In the genomic region with DNA sequence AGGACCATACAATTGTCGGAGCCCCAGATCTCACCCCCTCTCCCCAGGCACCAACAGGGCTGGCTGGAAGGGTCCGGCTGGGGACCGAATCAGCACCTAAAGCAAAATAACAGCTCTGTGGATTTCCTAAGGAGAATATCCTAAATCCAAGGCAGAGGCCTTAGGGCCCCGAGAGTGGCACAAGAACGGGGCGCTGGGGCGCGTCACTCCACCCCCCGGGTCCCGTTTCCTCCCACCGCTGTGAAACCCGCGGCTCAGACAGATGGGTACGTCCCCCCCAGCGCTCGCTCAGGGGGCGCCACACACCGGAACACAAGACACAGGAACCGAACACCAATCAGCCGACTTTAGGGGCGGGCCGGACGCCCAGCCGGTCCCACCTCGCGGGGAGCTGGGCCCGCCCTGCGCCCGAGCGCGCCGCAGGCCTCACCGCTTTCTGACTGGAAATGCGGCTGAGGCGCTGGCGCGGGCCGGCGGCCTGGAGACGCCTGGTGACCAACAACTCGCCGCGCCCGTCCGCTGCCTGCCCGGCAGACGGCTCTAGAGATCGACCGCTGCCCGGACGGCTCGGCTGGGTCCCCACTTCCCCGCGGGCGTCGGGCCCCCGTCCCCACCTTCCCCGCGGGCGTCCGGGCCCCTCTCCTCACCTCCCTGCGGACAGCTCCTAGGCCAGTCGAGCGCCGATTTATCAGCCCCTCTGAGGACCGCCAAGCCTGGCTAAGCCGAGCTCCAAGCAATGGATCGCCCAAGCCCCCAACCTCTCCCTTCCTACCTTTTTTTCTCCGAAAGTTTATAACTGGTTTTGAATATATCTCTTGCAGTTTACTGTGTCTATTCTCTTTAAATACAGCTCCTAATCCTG, we compare ENCODE assay signal across 8 cellular contexts. TPM values are rescaled to one million over a fixed set of nuclear protein-coding genes. Genes with fewer than 3 reads are reported as not detected.
DNase-seq lines count a peak whose midpoint lies in the region; ATAC-seq, FAIRE-seq and TF ChIP-seq lines count a peak whose summit lies in the region.

A gene with protein sequence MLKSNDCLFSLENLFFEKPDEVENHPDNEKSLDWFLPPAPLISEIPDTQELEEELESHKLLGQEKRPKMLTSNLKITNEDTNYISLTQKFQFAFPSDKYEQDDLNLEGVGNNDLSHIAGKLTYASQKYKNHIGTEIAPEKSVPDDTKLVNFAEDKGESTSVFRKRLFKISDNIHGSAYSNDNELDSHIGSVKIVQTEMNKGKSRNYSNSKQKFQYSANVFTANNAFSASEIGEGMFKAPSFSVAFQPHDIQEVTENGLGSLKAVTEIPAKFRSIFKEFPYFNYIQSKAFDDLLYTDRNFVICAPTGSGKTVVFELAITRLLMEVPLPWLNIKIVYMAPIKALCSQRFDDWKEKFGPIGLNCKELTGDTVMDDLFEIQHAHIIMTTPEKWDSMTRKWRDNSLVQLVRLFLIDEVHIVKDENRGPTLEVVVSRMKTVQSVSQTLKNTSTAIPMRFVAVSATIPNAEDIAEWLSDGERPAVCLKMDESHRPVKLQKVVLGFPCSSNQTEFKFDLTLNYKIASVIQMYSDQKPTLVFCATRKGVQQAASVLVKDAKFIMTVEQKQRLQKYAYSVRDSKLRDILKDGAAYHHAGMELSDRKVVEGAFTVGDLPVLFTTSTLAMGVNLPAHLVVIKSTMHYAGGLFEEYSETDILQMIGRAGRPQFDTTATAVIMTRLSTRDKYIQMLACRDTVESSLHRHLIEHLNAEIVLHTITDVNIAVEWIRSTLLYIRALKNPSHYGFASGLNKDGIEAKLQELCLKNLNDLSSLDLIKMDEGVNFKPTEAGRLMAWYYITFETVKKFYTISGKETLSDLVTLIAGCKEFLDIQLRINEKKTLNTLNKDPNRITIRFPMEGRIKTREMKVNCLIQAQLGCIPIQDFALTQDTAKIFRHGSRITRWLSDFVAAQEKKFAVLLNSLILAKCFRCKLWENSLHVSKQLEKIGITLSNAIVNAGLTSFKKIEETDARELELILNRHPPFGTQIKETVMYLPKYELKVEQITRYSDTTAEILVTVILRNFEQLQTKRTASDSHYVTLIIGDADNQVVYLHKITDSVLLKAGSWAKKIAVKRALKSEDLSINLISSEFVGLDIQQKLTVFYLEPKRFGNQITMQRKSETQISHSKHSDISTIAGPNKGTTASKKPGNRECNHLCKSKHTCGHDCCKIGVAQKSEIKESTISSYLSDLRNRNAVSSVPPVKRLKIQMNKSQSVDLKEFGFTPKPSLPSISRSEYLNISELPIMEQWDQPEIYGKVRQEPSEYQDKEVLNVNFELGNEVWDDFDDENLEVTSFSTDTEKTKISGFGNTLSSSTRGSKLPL (N-terminal part only) (minus strand): TSS at position 687 of the 862 bp plus-strand sequence. CDS start 3,755 bp downstream, outside the sequence.

- peak within 1 kb of the TSS; percentile 75 for H3K27ac ChIP-seq in HUES6 (ENCODE audit: low read depth, low read length)
- peak within 1 kb of the TSS; percentile 91 for H3K27ac ChIP-seq in left ventricle myocardium inferior (replicated peaks)

- H3K27me3 Mint-ChIP-seq in activated naive CD8-positive, alpha-beta T cell treated with anti-CD3 and anti-CD28 coated beads, Interleukin-2, amount 50 U/mL, for 24 hours: peaks cover 34% of the 10 kb centered on the region
- peaks cover 9% of the 10 kb centered on the region for H3K27me3 Mint-ChIP-seq in progenitor cell of endocrine pancreas

- H3K36me3 Mint-ChIP-seq in activated naive CD8-positive, alpha-beta T cell treated with anti-CD3 and anti-CD28 coated beads, Interleukin-2, amount 50 U/mL, for 24 hours (ENCODE audit: low read depth): no peaks in the 10 kb centered on the region
- H3K36me3 Mint-ChIP-seq in progenitor cell of endocrine pancreas (ENCODE audit: insufficient read depth): no peaks in the 10 kb centered on the region

- H3K27ac Mint-ChIP-seq in activated naive CD8-positive, alpha-beta T cell treated with anti-CD3 and anti-CD28 coated beads, Interleukin-2, amount 50 U/mL, for 24 hours: peak within 1 kb of the TSS; percentile 80
- peak within 1 kb of the TSS; percentile 93 for H3K27ac Mint-ChIP-seq in progenitor cell of endocrine pancreas

- H3K9me3 ChIP-seq in HUES6 (ENCODE audit: control insufficient read depth, insufficient read depth, low read depth, low read length) (no peaks in the 10 kb centered on the region), left ventricle myocardium inferior (replicated peaks) (no peaks in the 10 kb centered on the region)

- H3K27me3 ChIP-seq in HUES6 (ENCODE audit: control insufficient read depth, insufficient read depth, low read length) (no peaks in the 10 kb centered on the region), left ventricle myocardium inferior (ENCODE audit: low read depth) (peaks cover 18% of the 10 kb centered on the region)

- intact Hi-C loops in left ventricle myocardium inferior (cut with micrococcal nuclease): no loop called here

- H3K4me3 Mint-ChIP-seq in activated naive CD8-positive, alpha-beta T cell treated with anti-CD3 and anti-CD28 coated beads, Interleukin-2, amount 50 U/mL, for 24 hours: peak within 1 kb of the TSS; percentile 79
- H3K4me3 Mint-ChIP-seq in progenitor cell of endocrine pancreas (ENCODE audit: low read depth): peak within 1 kb of the TSS; percentile 84

- H3K4me1 ChIP-seq in HUES6 (ENCODE audit: control insufficient read depth, insufficient read depth, low read length): no peaks in the 10 kb centered on the region
- peaks cover 22% of the 10 kb centered on the region for H3K4me1 ChIP-seq in left ventricle myocardium inferior

- peak; percentile 96 for ATAC-seq in GM21528 (IDR thresholded peaks at IDR 0.05; ENCODE audit: low FRiP score, unreplicated experiment)
- peak; percentile 99 for ATAC-seq in activated naive CD8-positive, alpha-beta T cell treated with anti-CD3 and anti-CD28 coated beads, Interleukin-2, amount 50 U/mL, for 24 hours

- H3K9me3 Mint-ChIP-seq in activated naive CD8-positive, alpha-beta T cell treated with anti-CD3 and anti-CD28 coated beads, Interleukin-2, amount 50 U/mL, for 24 hours: no peaks in the 10 kb centered on the region
- H3K9me3 Mint-ChIP-seq in progenitor cell of endocrine pancreas (ENCODE audit: low read depth): no peaks in the 10 kb centered on the region

- no peaks in the 10 kb centered on the region for H3K36me3 ChIP-seq in HUES6 (ENCODE audit: control insufficient read depth, insufficient read depth, low read length)
- no peaks in the 10 kb centered on the region for H3K36me3 ChIP-seq in left ventricle myocardium inferior

- TF ChIP-seq CTCF in left ventricle myocardium inferior (IDR thresholded peaks at IDR 0.05; ENCODE audit: borderline replicate concordance) (peak; percentile 21), progenitor cell of endocrine pancreas (IDR thresholded peaks at IDR 0.05; ENCODE audit: unreplicated experiment) (peak; percentile 27)

- H3K9ac ChIP-seq in HUES6 (ENCODE audit: low read length): peak within 1 kb of the TSS; percentile 88

- peaks cover 6% of the 10 kb centered on the region for H3K4me1 Mint-ChIP-seq in activated naive CD8-positive, alpha-beta T cell treated with anti-CD3 and anti-CD28 coated beads, Interleukin-2, amount 50 U/mL, for 24 hours
- H3K4me1 Mint-ChIP-seq in progenitor cell of endocrine pancreas (ENCODE audit: low read depth): peaks cover 2% of the 10 kb centered on the region

- FAIRE-seq in urothelium cell line (lab: Jason Lieb, UNC): peak; percentile 63

- DNase-seq in DMS79 treated with DMSO at 0.1 percent for 48 hours (lab: John Stamatoyannopoulos, UW): peak; percentile 58
- peak; percentile 81 for DNase-seq in RPMI7951 (ENCODE audit: low read depth)
- DNase-seq in activated naive CD8-positive, alpha-beta T cell treated with anti-CD3 and anti-CD28 coated beads, Interleukin-2, amount 50 U/mL, for 24 hours: peak; percentile 73
- peak; percentile 86 for DNase-seq in left ventricle myocardium inferior
- DNase-seq in progenitor cell of endocrine pancreas (ENCODE audit: low spot score, unreplicated experiment): peak; percentile 66
- DNase-seq in urothelium cell line (ENCODE audit: low spot score): peak; percentile 86

- H3K4me3 ChIP-seq in HUES6 (ENCODE audit: low read depth, low read length) (peak within 1 kb of the TSS; percentile 79), left ventricle myocardium inferior (peak within 1 kb of the TSS; percentile 76)

RNA-seq across cellular contexts. Expression of the gene that starts here (rescaled TPM):
- total RNA-seq in RPMI7951 (2014; rRNA removed; shearing (Covaris generic)): not detected in 2 replicates
- 1.7 TPM for total RNA-seq in left ventricle myocardium inferior
- 9.0 and 9.5 TPM in 2 replicates for total RNA-seq in progenitor cell of endocrine pancreas

Comparison
In these comparisons a context has a peak if more than half of its experiments do, and no peak if none do; other contexts are left out.
1. Peak in every context shown above with its lines: DNase-seq, ATAC-seq, H3K4me3 ChIP-seq and H3K27ac ChIP-seq.
2. Peak in DNase-seq in RPMI7951; RNA of the gene not detected or under 1 TPM.